In genomic region chr1:8026153-8026975, GRCh38 we compare ENCODE assay signal across 8 cellular contexts. TPM values are rescaled to one million over a fixed set of nuclear protein-coding genes. Genes with fewer than 3 reads are reported as not detected.
A peak's percentile ranks its signal among the peaks of the same experiment; 100 is the strongest.
DNase-seq lines count a peak whose midpoint lies in the region; ATAC-seq and TF ChIP-seq lines count a peak whose summit lies in the region.

Gene ERRFI1 (minus strand): TSS chr1:8026309. CDS start chr1:8015619, 10,690 bp downstream.

- peak within 1 kb of the TSS; percentile 97 for H3K4me3 Mint-ChIP-seq in Calu3 (ENCODE audit: low read depth, unreplicated experiment)
- H3K4me3 Mint-ChIP-seq in activated naive CD4-positive, alpha-beta T cell treated with anti-CD3 and anti-CD28 coated beads, Interleukin-2, amount 50 U/mL, for 24 hours: peak within 1 kb of the TSS; percentile 89

- peak within 1 kb of the TSS; percentile 7 for H2BK5ac ChIP-seq in neuronal stem cell (ENCODE audit: low read length)

- no peak for TF ChIP-seq CTCF in Calu3 (IDR thresholded peaks at IDR 0.05; ENCODE audit: unreplicated experiment)
- peak in 2 of 4 experiments; percentile 16 to 27 for TF ChIP-seq CTCF in gastroesophageal sphincter (IDR thresholded peaks at IDR 0.05)

- H3K9ac ChIP-seq in neuronal stem cell (ENCODE audit: low read depth, low read length, poor library complexity): peak within 1 kb of the TSS; percentile 89

- H3K4me1 ChIP-seq in SJSA1 (replicated peaks) (peaks cover 43% of the 10 kb centered on the region), gastroesophageal sphincter (peaks cover 0 to 59% (median 3%) of the 10 kb centered on the region in 3 donors), neuronal stem cell (ENCODE audit: control insufficient read depth in 2 of 2, insufficient read depth in 1 of 2, low read depth in 1 of 2, low read length in 2 of 2) (peaks cover 19 to 22% of the 10 kb centered on the region in 2 donors)

- H3K27me3 ChIP-seq in SJSA1 (replicated peaks) (no peaks in the 10 kb centered on the region), gastroesophageal sphincter (no peaks in the 10 kb centered on the region), neuronal stem cell (ENCODE audit: control insufficient read depth in 3 of 3, insufficient read depth in 3 of 3, low read depth in 1 of 3, low read length in 3 of 3) (peaks cover 0 to 3% (median 0%) of the 10 kb centered on the region in 3 experiments)

- H3K9me3 Mint-ChIP-seq in Calu3 (ENCODE audit: low read depth, unreplicated experiment): no peaks in the 10 kb centered on the region
- no peaks in the 10 kb centered on the region for H3K9me3 Mint-ChIP-seq in activated naive CD4-positive, alpha-beta T cell treated with anti-CD3 and anti-CD28 coated beads, Interleukin-2, amount 50 U/mL, for 24 hours

- H2BK15ac ChIP-seq in neuronal stem cell (ENCODE audit: low read length): peak within 1 kb of the TSS; percentile 99

- H3K27me3 Mint-ChIP-seq in Calu3 (ENCODE audit: unreplicated experiment): no peaks in the 10 kb centered on the region
- H3K27me3 Mint-ChIP-seq in activated naive CD4-positive, alpha-beta T cell treated with anti-CD3 and anti-CD28 coated beads, Interleukin-2, amount 50 U/mL, for 24 hours: peaks cover 8% of the 10 kb centered on the region

- H2AFZ ChIP-seq in neuronal stem cell (ENCODE audit: low read length): peak within 1 kb of the TSS; percentile 98

- peak within 1 kb of the TSS; percentile 73 for H3K4me2 ChIP-seq in neuronal stem cell (ENCODE audit: insufficient read depth, low read length, poor library complexity, severe bottlenecking)

- peak within 1 kb of the TSS; percentile 58 for H2AK5ac ChIP-seq in neuronal stem cell (ENCODE audit: low read depth, low read length)

- peak within 1 kb of the TSS; percentile 97 for H4K91ac ChIP-seq in neuronal stem cell (ENCODE audit: low read depth, low read length, poor library complexity)

- H3K27ac Mint-ChIP-seq in Calu3 (ENCODE audit: unreplicated experiment): peak within 1 kb of the TSS; percentile 100
- H3K27ac Mint-ChIP-seq in activated naive CD4-positive, alpha-beta T cell treated with anti-CD3 and anti-CD28 coated beads, Interleukin-2, amount 50 U/mL, for 24 hours: peak within 1 kb of the TSS; percentile 68

- H2BK120ac ChIP-seq in neuronal stem cell (ENCODE audit: low read depth, low read length): no peak within 1 kb of the TSS

- TF ChIP-seq POLR2A in gastroesophageal sphincter (IDR thresholded peaks at IDR 0.05): peak; percentile 100

- H3K27ac ChIP-seq in SJSA1 (peak within 1 kb of the TSS; percentile 67), gastroesophageal sphincter (peak within 1 kb of the TSS; percentile 96 to 98 (median 97)), neuronal stem cell (replicated peaks; ENCODE audit: low read length) (peak within 1 kb of the TSS; percentile 39)

- in situ Hi-C loops in KBM-7 (cut with MboI; ENCODE audit: low pct_unique_long_range_greater_than_20kb, low sequenced_read_pairs): no loop called here

- H3K4ac ChIP-seq in neuronal stem cell (ENCODE audit: low read length): no peak within 1 kb of the TSS

- BruUV-seq in Calu3 (replicated peaks; lab: Mats Ljungman, UMichigan): no TSS peak

- intact Hi-C loops in Calu3 (cut with micrococcal nuclease; ENCODE audit: unreplicated experiment): loop anchor here (5.0 kb wide), 2 partner anchors 156 to 231 kb away; no protein-coding TSS in a partner anchor

- H3K4me3 ChIP-seq in SJSA1: peak within 1 kb of the TSS; percentile 95
- H3K4me3 ChIP-seq in gastroesophageal sphincter: peak within 1 kb of the TSS; percentile 86 to 99
- peak within 1 kb of the TSS; percentile 61 to 99 for H3K4me3 ChIP-seq in neuronal stem cell (ENCODE audit: low read length in 2 of 2)

- TF ChIP-seq EP300 in gastroesophageal sphincter (IDR thresholded peaks at IDR 0.05): no peak

- ATAC-seq in GM21528 (IDR thresholded peaks at IDR 0.05; ENCODE audit: low FRiP score, unreplicated experiment): peak; percentile 79
- peak; percentile 85 for ATAC-seq in gastroesophageal sphincter

- 13 to 22% methylated on average over 9 to 10 of the region's 98 CpGs for WGBS in gastroesophageal sphincter (ENCODE audit: low coverage in 1 of 2), 2 donors
- no CpG with 5 or more reads among the region's 98 CpGs for WGBS in neuronal stem cell (ENCODE audit: extremely low coverage in 2 of 2, insufficient read length in 2 of 2, insufficient replicate concordance in 1 of 2), 2 donors

- H3K4me1 Mint-ChIP-seq in Calu3 (ENCODE audit: low read depth, unreplicated experiment): peaks cover 25% of the 10 kb centered on the region
- H3K4me1 Mint-ChIP-seq in activated naive CD4-positive, alpha-beta T cell treated with anti-CD3 and anti-CD28 coated beads, Interleukin-2, amount 50 U/mL, for 24 hours: peaks cover 11% of the 10 kb centered on the region

- H4K8ac ChIP-seq in neuronal stem cell (ENCODE audit: low read depth, low read length): no peak within 1 kb of the TSS

- H3K36me3 ChIP-seq in SJSA1 (peaks cover 8% of the 10 kb centered on the region), gastroesophageal sphincter (no peaks in the 10 kb centered on the region), neuronal stem cell (replicated peaks in 1 of 2; ENCODE audit: control insufficient read depth in 2 of 2, insufficient read depth in 2 of 2, low read length in 2 of 2) (no peaks in the 10 kb centered on the region)

- H3K9me3 ChIP-seq in SJSA1 (replicated peaks) (0 out of 2 replicates have a peak, but pooled peaks cover 2% of the 10 kb centered on the region), gastroesophageal sphincter (no peaks in the 10 kb centered on the region), neuronal stem cell (replicated peaks in 1 of 2; ENCODE audit: control insufficient read depth in 2 of 2, insufficient read depth in 1 of 2, low read depth in 1 of 2, low read length in 2 of 2) (no peaks in the 10 kb centered on the region)

- H3K18ac ChIP-seq in neuronal stem cell (ENCODE audit: low read length): peak within 1 kb of the TSS; percentile 96

- peak; percentile 94 for DNase-seq in Calu3
- DNase-seq in KBM-7: peak; percentile 82
- peak; percentile 95 to 97 for DNase-seq in SJSA1 (ENCODE audit: low read depth in 1 of 2, low spot score in 2 of 2)
- peak; percentile 96 for DNase-seq in neuronal stem cell (ENCODE audit: low spot score)
- peak; percentile 89 for DNase-seq in stromal cell of bone marrow (ENCODE audit: low read depth)

- peak within 1 kb of the TSS; percentile 99 for H2BK12ac ChIP-seq in neuronal stem cell (ENCODE audit: low read length)

- H3K79me1 ChIP-seq in neuronal stem cell (ENCODE audit: low read depth, low read length): no peaks in the 10 kb centered on the region

- H3K23ac ChIP-seq in neuronal stem cell (ENCODE audit: low read depth, low read length, poor library complexity): peak within 1 kb of the TSS; percentile 67

- H3K36me3 Mint-ChIP-seq in Calu3 (ENCODE audit: insufficient read depth, unreplicated experiment): peaks cover 70% of the 10 kb centered on the region
- H3K36me3 Mint-ChIP-seq in activated naive CD4-positive, alpha-beta T cell treated with anti-CD3 and anti-CD28 coated beads, Interleukin-2, amount 50 U/mL, for 24 hours: no peaks in the 10 kb centered on the region

- H3K14ac ChIP-seq in neuronal stem cell (ENCODE audit: low read length): peak within 1 kb of the TSS; percentile 85

- CTCF ChIA-PET in Calu3 (lab: Charles Lee): interaction anchor here (1.0 to 2.3 kb wide), 3 partner anchors 14 to 288 kb away, joined by 3 to 9 read pairs (median 7); no protein-coding TSS in a partner anchor

RNA-seq across cellular contexts. Expression of gene ERRFI1, which starts in this region (rescaled TPM):
- total RNA-seq in Calu3 (2022) (74.9 and 83.0 TPM in 2 replicates), gastroesophageal sphincter (100 to 1,000 TPM; 344 to 570 (median 393) TPM)
- 18.4 and 21.7 TPM in 2 replicates for total RNA-seq in SJSA1 (2014; rRNA removed; shearing (Covaris generic))
- 33.5 TPM for polyA plus RNA-seq in neuronal stem cell (2013, experiment 1 of 2)
- polyA plus RNA-seq in neuronal stem cell (2013, experiment 2 of 2): 32.9 TPM

Comparison
In these comparisons a context has a peak if more than half of its experiments do, and no peak if none do; other contexts are left out.
1. Peak in every context shown above with its lines: DNase-seq, ATAC-seq, H3K4me3 ChIP-seq and H3K27ac ChIP-seq.
2. H3K27ac ChIP-seq: peak in every context shown above with its lines; median percentile 97 in gastroesophageal sphincter; 67 in SJSA1; 39 in neuronal stem cell.